In genomic region chr2:109470121-109470921, GRCh38 we compare ENCODE assay signal across 9 cellular contexts.
DNase-seq lines count a peak whose midpoint lies in the region; ATAC-seq and TF ChIP-seq lines count a peak whose summit lies in the region.
"Had no signal": no experiment of that assay in that cellular context is flagged by ENCODE, and none has a peak within 500 bp of the region (broad histone marks: within the 10 kb centered on the region; RNA-seq: fewer than 3 reads in every experiment).

No MANE protein-coding gene starts in this region.

- H3K36me3 Mint-ChIP-seq in activated CD8-positive, alpha-beta T cell treated with anti-CD3 and anti-CD28 coated beads for 36 hours (ENCODE audit: low read depth), result no peaks in the 10 kb centered on the region

- DNase-seq in AG09309 (ENCODE audit: low read depth) (peak; percentile 25), OCI-LY7 (ENCODE audit: low spot score) (peak; percentile 3), left ventricle myocardium inferior (peak; percentile 43), HAP-1 (ENCODE audit: low spot score in 2 of 2) (no peak), NCI-H69 (lab: John Stamatoyannopoulos, UW) (no peak)
- no peak for DNase-seq in activated CD8-positive, alpha-beta T cell treated with anti-CD3 and anti-CD28 coated beads for 36 hours

- H3K4me2 ChIP-seq in OCI-LY7 (ENCODE audit: low read length), result no peak overlapping the region

- CTCF ChIA-PET in OCI-LY7 (lab: Charles Lee; ENCODE audit: unreplicated experiment), result no interaction called here
- CTCF ChIA-PET in activated CD8-positive, alpha-beta T cell treated with anti-CD3 and anti-CD28 coated beads for 36 hours (lab: Charles Lee), result no interaction called here

- intact Hi-C loops in OCI-LY7 (cut with micrococcal nuclease; ENCODE audit: unreplicated experiment), result loop anchor here (5.0 kb wide), 1 partner anchor 1277 kb away; no protein-coding TSS in a partner anchor
- intact Hi-C loops in left ventricle myocardium inferior (cut with micrococcal nuclease), result no loop called here
- intact Hi-C loops in activated CD8-positive, alpha-beta T cell treated with anti-CD3 and anti-CD28 coated beads for 36 hours (cut with micrococcal nuclease), result no loop called here

- no peaks in the 10 kb centered on the region for H3K36me3 ChIP-seq in OCI-LY7 (ENCODE audit: insufficient read depth, low read length)
- no peaks in the 10 kb centered on the region for H3K36me3 ChIP-seq in left ventricle myocardium inferior
- no peaks in the 10 kb centered on the region for H3K36me3 ChIP-seq in HAP-1 (replicated peaks)
- H3K36me3 ChIP-seq: neutrophil had no signal

- H3K27me3 ChIP-seq in left ventricle myocardium inferior (ENCODE audit: low read depth) (no peaks in the 10 kb centered on the region), HAP-1 (ENCODE audit: low read depth) (no peaks in the 10 kb centered on the region)
- H3K27me3 ChIP-seq: neutrophil had no signal

- TF ChIP-seq CTCF in AG09309 (IDR thresholded peaks at IDR 0.05; ENCODE audit: control insufficient read depth, insufficient read depth, low read depth, low read length, missing control alignments) (no peak), OCI-LY7 (conservative IDR thresholded peaks at IDR 0.05; ENCODE audit: low read length) (no peak), left ventricle myocardium inferior (IDR thresholded peaks at IDR 0.05; ENCODE audit: borderline replicate concordance) (no peak)
- no peak for TF ChIP-seq CTCF in activated CD8-positive, alpha-beta T cell treated with anti-CD3 and anti-CD28 coated beads for 36 hours (IDR thresholded peaks at IDR 0.05)

- no peaks in the 10 kb centered on the region for H3K9me2 ChIP-seq in OCI-LY7 (ENCODE audit: insufficient read depth, low read length)

- H3K4me1 Mint-ChIP-seq in activated CD8-positive, alpha-beta T cell treated with anti-CD3 and anti-CD28 coated beads for 36 hours (ENCODE audit: low read depth), result no peaks in the 10 kb centered on the region

- no peak overlapping the region for H3K4me3 ChIP-seq in AG09309 (ENCODE audit: control insufficient read depth, low read depth, low read length)
- H3K4me3 ChIP-seq in OCI-LY7 (ENCODE audit: low read depth, low read length, poor library complexity, severe bottlenecking), result no peak overlapping the region
- H3K4me3 ChIP-seq in left ventricle myocardium inferior, result no peak overlapping the region
- no peak overlapping the region for H3K4me3 ChIP-seq in HAP-1

- no peak overlapping the region for H3K4me3 Mint-ChIP-seq in activated CD8-positive, alpha-beta T cell treated with anti-CD3 and anti-CD28 coated beads for 36 hours

- no peak overlapping the region for H3K27ac ChIP-seq in OCI-LY7 (ENCODE audit: low read depth, low read length, poor library complexity, severe bottlenecking)
- H3K27ac ChIP-seq in left ventricle myocardium inferior (replicated peaks), result no peak overlapping the region
- H3K27ac ChIP-seq: neutrophil had no signal

- H3K9me3 Mint-ChIP-seq in activated CD8-positive, alpha-beta T cell treated with anti-CD3 and anti-CD28 coated beads for 36 hours, result no peaks in the 10 kb centered on the region

- no peaks in the 10 kb centered on the region for H4K20me1 ChIP-seq in OCI-LY7 (ENCODE audit: insufficient read depth, low read length)

- BruUV-seq in OCI-LY7 (replicated peaks; lab: Mats Ljungman, UMichigan), result no TSS peak

- in situ Hi-C loops in HAP-1 (cut with MboI; ENCODE audit: low sequenced_read_pairs), result no loop called here

- H2AFZ ChIP-seq in OCI-LY7 (ENCODE audit: low read length), result no peak overlapping the region

- POLR2A ChIA-PET in OCI-LY7 (lab: Charles Lee), result interaction anchor here (0.6 kb wide), 1 partner anchor 1352 kb away, joined by 3 read pairs; no protein-coding TSS in a partner anchor
- POLR2A ChIA-PET in activated CD8-positive, alpha-beta T cell treated with anti-CD3 and anti-CD28 coated beads for 36 hours (lab: Charles Lee), result no interaction called here

- H3K79me2 ChIP-seq in OCI-LY7 (ENCODE audit: insufficient read depth, low read depth, low read length), result no peaks in the 10 kb centered on the region

- H3K27me3 Mint-ChIP-seq in activated CD8-positive, alpha-beta T cell treated with anti-CD3 and anti-CD28 coated beads for 36 hours, result no peaks in the 10 kb centered on the region

- H3K27ac Mint-ChIP-seq in activated CD8-positive, alpha-beta T cell treated with anti-CD3 and anti-CD28 coated beads for 36 hours, result no peak overlapping the region

- no peaks in the 10 kb centered on the region for H3K9me3 ChIP-seq in OCI-LY7 (ENCODE audit: low read length)
- no peaks in the 10 kb centered on the region for H3K9me3 ChIP-seq in left ventricle myocardium inferior (replicated peaks)
- H3K9me3 ChIP-seq in HAP-1, result no peaks in the 10 kb centered on the region
- H3K9me3 ChIP-seq: neutrophil had no signal

- no peaks in the 10 kb centered on the region for H3K4me1 ChIP-seq in OCI-LY7 (ENCODE audit: insufficient read depth, low read length, poor library complexity, severe bottlenecking)
- H3K4me1 ChIP-seq in left ventricle myocardium inferior, result peaks cover 64% of the 10 kb centered on the region
- no peaks in the 10 kb centered on the region for H3K4me1 ChIP-seq in HAP-1

- ATAC-seq in GM21619 (IDR thresholded peaks at IDR 0.05; ENCODE audit: unreplicated experiment) (peak; percentile 88), HG02938 (IDR thresholded peaks at IDR 0.05; ENCODE audit: unreplicated experiment) (no peak)
- no peak for ATAC-seq in activated CD8-positive, alpha-beta T cell treated with anti-CD3 and anti-CD28 coated beads for 36 hours

Comparison
In these comparisons a context has a peak if more than half of its experiments do, and no peak if none do; other contexts are left out.
1. DNase-seq: peak in AG09309 (single experiment), OCI-LY7 (single experiment) and left ventricle myocardium inferior (single experiment); none in HAP-1 (0 of 2), activated CD8-positive, alpha-beta T cell treated with anti-CD3 and anti-CD28 coated beads for 36 hours (single experiment) and NCI-H69 (single experiment).